ENCODE assay signal across 21 cellular contexts in the genomic region with DNA sequence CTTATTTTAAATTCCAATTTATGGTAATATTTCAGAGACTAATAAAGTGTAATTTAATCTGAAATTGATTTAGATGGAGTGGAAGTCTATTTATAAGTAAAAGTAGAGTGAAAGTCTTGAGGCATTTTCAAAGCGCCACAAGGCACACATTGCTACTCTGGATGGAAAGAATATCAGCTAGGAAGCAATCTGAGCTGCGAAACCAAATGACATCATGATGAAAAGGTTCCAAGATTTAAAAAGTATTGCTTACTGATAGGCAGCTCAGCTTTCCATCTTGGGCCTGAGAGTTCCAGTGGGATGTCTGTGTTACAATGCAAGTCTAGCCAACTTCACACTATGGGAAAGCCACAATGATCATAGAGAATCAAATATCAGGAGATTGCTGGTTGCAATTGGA.
"Had no signal": no experiment of that assay in that cellular context is flagged by ENCODE, and none has a peak within 500 bp of the region (broad histone marks: within the 10 kb centered on the region; RNA-seq: fewer than 3 reads in every experiment).

No MANE protein-coding gene starts in this region.

- H3K36me3 ChIP-seq: MG63, SJCRH30 had no signal

- ATAC-seq: HepG2, SK-N-SH treated with all-trans-retinoic acid at 6 μM for 48 hours had no signal

- H3K27ac ChIP-seq: SJCRH30 had no signal

- H3K27me3 ChIP-seq: MG63, SJCRH30 had no signal

- DNase-seq: IMR-90, Karpas-422, KG1, NCI-H1092, NCI-H1417 treated with DMSO at 0.1 percent for 48 hours, NCI-H146, NCI-H1694 treated with DMSO at 0.1 percent for 48 hours, NCI-H1930, NCI-H2081, NCI-H2107, NCI-H2227 treated with DMSO at 0.1 percent for 48 hours, NCI-H510A, NCI-H524 treated with DMSO at 0.1 percent for 48 hours, NCI-H69, NCI-H774, RPMI8226, SHP77 treated with DMSO at 0.1 percent for 48 hours, SJCRH30 had no signal

- H3K9me3 ChIP-seq: MG63, SJCRH30 had no signal

- H3K4me3 ChIP-seq: MG63, SJCRH30 had no signal
